In the genomic region with DNA sequence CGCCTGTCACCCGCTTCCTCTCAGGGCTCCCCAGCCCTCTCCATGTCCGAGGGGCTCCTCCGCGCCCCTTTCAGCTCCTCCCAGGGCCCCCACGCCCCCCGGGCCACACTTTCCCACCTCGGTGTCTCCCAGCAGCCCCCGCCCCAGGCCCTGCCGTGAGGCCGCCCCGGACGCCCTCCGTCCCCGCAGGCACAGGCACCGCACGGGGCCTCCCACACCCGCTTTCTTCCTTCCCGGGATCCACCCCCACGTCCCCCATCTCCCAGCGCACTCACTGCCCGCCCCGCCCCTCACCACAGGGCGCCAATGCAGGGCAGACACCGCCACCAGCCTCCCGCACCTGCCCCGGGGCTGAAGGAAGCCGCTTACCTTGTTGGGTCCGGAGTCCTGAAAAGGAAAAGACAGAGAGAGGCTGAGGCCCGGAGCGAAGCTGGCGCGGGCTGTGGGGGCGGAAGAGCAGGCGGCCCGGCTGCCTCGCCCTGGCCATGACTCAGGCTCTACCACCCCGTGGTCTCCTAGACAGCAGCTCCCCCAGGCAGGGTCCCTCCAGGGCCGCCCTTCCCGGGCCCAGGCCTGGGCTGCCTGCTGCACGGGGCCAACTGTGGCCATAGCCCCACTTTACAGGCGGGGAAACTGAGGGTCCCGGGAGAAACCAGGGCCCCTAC, we compare ENCODE assay signal across 12 cellular contexts. TPM values are rescaled to one million over a fixed set of nuclear protein-coding genes. Genes with fewer than 3 reads are reported as not detected.
"Had no signal": no experiment of that assay in that cellular context is flagged by ENCODE, and none has a peak within 500 bp of the region (broad histone marks: within the 10 kb centered on the region; RNA-seq: fewer than 3 reads in every experiment).

No MANE protein-coding gene starts in this region.

- H3K9me3 ChIP-seq: breast epithelium, esophagus squamous epithelium had no signal

- H3K4me3 ChIP-seq: breast epithelium, esophagus squamous epithelium had no signal

- FAIRE-seq: endometrium had no signal

- ATAC-seq: left colon had no signal

- DNase-seq: activated CD4-positive, alpha-beta memory T cell treated with anti-CD3 and anti-CD28 coated beads for 36 hours; activated gamma-delta T cell; activated naive CD8-positive, alpha-beta T cell treated with anti-CD3 and anti-CD28 coated beads for 36 hours; activated T-cell treated with anti-CD3 and anti-CD28 coated beads, Interleukin-2, amount 50 U/mL, for 48 hours; esophagus squamous epithelium; foreskin fibroblast; immature natural killer cell; left colon; trophoblast cell had no signal

- H3K36me3 ChIP-seq: breast epithelium, esophagus squamous epithelium had no signal

- H3K27ac ChIP-seq: breast epithelium, esophagus squamous epithelium had no signal

- H3K4me1 ChIP-seq: breast epithelium, esophagus squamous epithelium had no signal

RNA-seq across cellular contexts. Expression of gene KIF1A, which starts 37.7 kb away (rescaled TPM):
- total RNA-seq: osteoblast had no signal
- polyA plus RNA-seq: immature natural killer cell had no signal
